In the genomic region with DNA sequence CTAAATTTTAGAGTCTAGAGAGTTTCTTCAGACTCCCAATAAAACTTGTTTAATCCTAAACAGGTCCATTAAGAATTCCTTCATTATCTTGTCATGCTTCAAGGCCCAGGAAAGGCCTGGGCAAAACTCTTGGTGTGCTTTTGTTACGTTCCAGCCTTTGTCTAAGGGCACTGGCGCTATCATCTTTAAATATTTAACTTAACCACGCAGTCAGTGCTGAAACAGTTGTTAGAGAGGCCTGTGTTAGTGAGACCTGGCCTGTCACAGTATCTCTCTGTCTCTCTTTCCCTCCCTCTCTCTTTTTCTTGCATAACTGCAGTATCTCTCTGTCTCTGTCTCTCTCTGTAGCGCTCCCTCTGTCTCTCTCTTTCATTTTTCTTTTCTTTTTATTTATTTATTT, we compare ENCODE assay signal across 30 cellular contexts. TPM values are rescaled to one million over a fixed set of nuclear protein-coding genes. Genes with fewer than 3 reads are reported as not detected.
A peak's percentile ranks its signal among the peaks of the same experiment; 100 is the strongest.
DNase-seq lines count a peak whose midpoint lies in the region; ATAC-seq and TF ChIP-seq lines count a peak whose summit lies in the region.
"Had no signal": no experiment of that assay in that cellular context is flagged by ENCODE, and none has a peak within 500 bp of the region (broad histone marks: within the 10 kb centered on the region; RNA-seq: fewer than 3 reads in every experiment).

No MANE protein-coding gene starts in this region.

- H3K79me2 ChIP-seq in neural progenitor cell (ENCODE audit: low read depth), result no peaks in the 10 kb centered on the region

- H3K4me3 ChIP-seq in Panc1 (ENCODE audit: low read depth in 2 of 2, low read length in 2 of 2) (no peak overlapping the region), neural progenitor cell (no peak overlapping the region), uterus (no peak overlapping the region), lower leg skin (ENCODE audit: low read depth, poor library complexity, severe bottlenecking) (no peak overlapping the region)

- no peaks in the 10 kb centered on the region for H3K9me3 Mint-ChIP-seq in neural progenitor cell
- H3K9me3 Mint-ChIP-seq: CD4-positive, alpha-beta memory T cell had no signal

- POLR2A ChIA-PET in Panc1 (lab: Charles Lee), result no interaction called here

- H2AFZ ChIP-seq in neural progenitor cell (replicated peaks), result no peak overlapping the region

- peak overlapping the region; percentile 78 for H3K27ac ChIP-seq in Panc1 (ENCODE audit: low read length)
- H3K27ac ChIP-seq in neural progenitor cell, result no peak overlapping the region
- H3K27ac ChIP-seq in uterus, result peak overlapping the region; percentile 52 to 76

- no peaks in the 10 kb centered on the region for H3K36me3 Mint-ChIP-seq in neural progenitor cell
- H3K36me3 Mint-ChIP-seq: CD4-positive, alpha-beta memory T cell had no signal

- H3K4me1 Mint-ChIP-seq in neural progenitor cell, result peaks cover 19% of the 10 kb centered on the region

- no TSS peak for BruUV-seq in Panc1 (replicated peaks; lab: Mats Ljungman, UMichigan)

- TF ChIP-seq POLR2A in uterus (IDR thresholded peaks at IDR 0.05) (no peak), lower leg skin (IDR thresholded peaks at IDR 0.05) (no peak)

- no peak overlapping the region for H3K4me2 ChIP-seq in neural progenitor cell

- no peaks in the 10 kb centered on the region for H3K27me3 ChIP-seq in Panc1 (ENCODE audit: control insufficient read depth, insufficient read depth, low read length)
- H3K27me3 ChIP-seq in neural progenitor cell, result no peaks in the 10 kb centered on the region
- no peaks in the 10 kb centered on the region for H3K27me3 ChIP-seq in uterus

- H3K9me3 ChIP-seq in Panc1 (ENCODE audit: control insufficient read depth, insufficient read depth, low read depth, low read length) (no peaks in the 10 kb centered on the region), neural progenitor cell (ENCODE audit: low read depth) (no peaks in the 10 kb centered on the region), uterus (no peaks in the 10 kb centered on the region)

- H3K36me3 ChIP-seq in Panc1 (ENCODE audit: control insufficient read depth, insufficient read depth, low read length) (no peaks in the 10 kb centered on the region), neural progenitor cell (no peaks in the 10 kb centered on the region), uterus (no peaks in the 10 kb centered on the region)

- no peak for ATAC-seq in Panc1
- ATAC-seq: HepG2, PC-3 had no signal

- H3K4me1 ChIP-seq in Panc1 (ENCODE audit: control insufficient read depth, insufficient read depth, low read length) (peaks cover 28% of the 10 kb centered on the region), neural progenitor cell (peaks cover 13% of the 10 kb centered on the region), uterus (peaks cover 0 to 6% of the 10 kb centered on the region in 2 donors)

- H4K20me1 ChIP-seq in neural progenitor cell (ENCODE audit: low read depth), result no peaks in the 10 kb centered on the region

- CTCF ChIA-PET in Panc1 (lab: Charles Lee), result no interaction called here

- in situ Hi-C loops in Panc1 (cut with HindIII; ENCODE audit: low pct_unique_long_range_greater_than_20kb, low sequenced_read_pairs), result no loop called here

- 80 to 89% methylated on average over 4 of the region's 4 CpGs for WGBS in lower leg skin, 2 donors

- H3K27ac Mint-ChIP-seq in neural progenitor cell, result peak overlapping the region; percentile 14
- H3K27ac Mint-ChIP-seq: CD4-positive, alpha-beta memory T cell had no signal

- DNase-seq in Panc1 (ENCODE audit: low read depth, low spot score), result no peak
- peak; percentile 59 for DNase-seq in kidney tubule cell (ENCODE audit: low spot score)
- no peak for DNase-seq in neural progenitor cell (ENCODE audit: low spot score)
- no peak for DNase-seq in uterus
- DNase-seq in KG1 (lab: John Stamatoyannopoulos, UW), result no peak
- no peak for DNase-seq in NCI-H1105 (lab: John Stamatoyannopoulos, UW)
- DNase-seq in lower leg skin (ENCODE audit: low spot score in 2 of 2), result no peak
- DNase-seq: C1 segment of cervical spinal cord; CD4-positive, alpha-beta memory T cell; COR-L47; DMS 273 treated with DMSO at 0.1 percent for 48 hours; DMS79; EL; GF-D8; Kasumi-1; NCI-H1092 treated with DMSO at 0.1 percent for 48 hours; NCI-H146; NCI-H2029; NCI-H446; NCI-H524 treated with DMSO at 0.1 percent for 48 hours; NCI-H774; NK-92 treated with Interleukin-12 subunit alpha and Interleukin-12 subunit beta, amount 100 ng/mL, for 24 hours; PC-3; Right ventricle myocardium superior; RPMI8226 had no signal

- intact Hi-C loops in Panc1 (cut with micrococcal nuclease; ENCODE audit: unreplicated experiment), result loop anchor here (10.0 kb wide), 2 partner anchors 264 to 424 kb away; no protein-coding TSS in a partner anchor
- intact Hi-C loops in uterus (cut with DNase I; ENCODE audit: low total_unique reads), result no loop called here
- intact Hi-C loops in lower leg skin (cut with DNase I; ENCODE audit: low total_unique reads), result no loop called here

- H3K27me3 Mint-ChIP-seq in neural progenitor cell (ENCODE audit: insufficient read depth, low read depth), result peaks cover 3% of the 10 kb centered on the region

- H3K9ac ChIP-seq in neural progenitor cell, result no peak overlapping the region

- H3F3A ChIP-seq in neural progenitor cell (ENCODE audit: low read depth), result peaks cover 9% of the 10 kb centered on the region

- no peak for TF ChIP-seq CTCF in Panc1 (IDR thresholded peaks at IDR 0.05)
- TF ChIP-seq CTCF in neural progenitor cell (IDR thresholded peaks at IDR 0.05), result no peak
- TF ChIP-seq CTCF in uterus (IDR thresholded peaks at IDR 0.05), result no peak
- TF ChIP-seq CTCF in lower leg skin (IDR thresholded peaks at IDR 0.05), result no peak

- H3K4me3 Mint-ChIP-seq in neural progenitor cell, result no peak overlapping the region
- H3K4me3 Mint-ChIP-seq: CD4-positive, alpha-beta memory T cell had no signal

RNA-seq across cellular contexts. Expression of gene OR1M1, which starts 8.2 kb away (rescaled TPM):
- total RNA-seq in Panc1 (2021; ENCODE audit: unreplicated experiment) (not detected), neural progenitor cell (ENCODE audit: low replicate concordance) (not detected in 2 replicates), uterus (not detected), lower leg skin (not detected)
- polyA plus RNA-seq in Panc1 (2012; ENCODE audit: insufficient read length), result not detected
- total RNA-seq: A673; CD4-positive, alpha-beta memory T cell; HepG2; HT1080; M059J; PC-3; Right ventricle myocardium superior; SK-MEL-5 had no signal
- polyA plus RNA-seq: CD4-positive, alpha-beta memory T cell; HepG2 had no signal

RNA-seq across cellular contexts. Expression of gene OR7G2, which starts 28.6 kb away (rescaled TPM):
- total RNA-seq in Panc1 (2021; ENCODE audit: unreplicated experiment) (not detected), neural progenitor cell (ENCODE audit: low replicate concordance) (not detected in 2 replicates), uterus (not detected), lower leg skin (not detected)
- polyA plus RNA-seq in Panc1 (2012; ENCODE audit: insufficient read length), result not detected
- total RNA-seq: A673; CD4-positive, alpha-beta memory T cell; HepG2; HT1080; M059J; PC-3; Right ventricle myocardium superior; SK-MEL-5 had no signal
- polyA plus RNA-seq: CD4-positive, alpha-beta memory T cell; HepG2 had no signal

RNA-seq across cellular contexts. Expression of gene OR7G1, which starts 36.9 kb away (rescaled TPM):
- not detected for total RNA-seq in Panc1 (2021; ENCODE audit: unreplicated experiment)
- not detected for polyA plus RNA-seq in Panc1 (2012; ENCODE audit: insufficient read length)
- total RNA-seq in neural progenitor cell (ENCODE audit: low replicate concordance), result not detected in 2 replicates
- total RNA-seq in uterus, result not detected
- not detected for total RNA-seq in lower leg skin
- total RNA-seq: A673; CD4-positive, alpha-beta memory T cell; HepG2; HT1080; M059J; PC-3; Right ventricle myocardium superior; SK-MEL-5 had no signal
- polyA plus RNA-seq: CD4-positive, alpha-beta memory T cell; HepG2 had no signal

RNA-seq across cellular contexts. Expression of gene OR7G3, which starts 48.1 kb away (rescaled TPM):
- total RNA-seq in Panc1 (2021; ENCODE audit: unreplicated experiment), result not detected
- not detected for polyA plus RNA-seq in Panc1 (2012; ENCODE audit: insufficient read length)
- not detected in 2 replicates for total RNA-seq in neural progenitor cell (ENCODE audit: low replicate concordance)
- not detected for total RNA-seq in uterus
- not detected for total RNA-seq in lower leg skin
- total RNA-seq: A673; CD4-positive, alpha-beta memory T cell; HepG2; HT1080; M059J; PC-3; Right ventricle myocardium superior; SK-MEL-5 had no signal
- polyA plus RNA-seq: CD4-positive, alpha-beta memory T cell; HepG2 had no signal
